17 cellular contexts compared by ENCODE assay signal in genomic region chr3:100746056-100746455, GRCh38. TPM values are rescaled to one million over a fixed set of nuclear protein-coding genes. Genes with fewer than 3 reads are reported as not detected.
DNase-seq lines count a peak whose midpoint lies in the region; TF ChIP-seq lines count a peak whose summit lies in the region.
"Had no signal": no experiment of that assay in that cellular context is flagged by ENCODE, and none has a peak within 500 bp of the region (broad histone marks: within the 10 kb centered on the region; RNA-seq: fewer than 3 reads in every experiment).

No MANE protein-coding gene starts in this region.

- intact Hi-C loops in cardiac septum (cut with DNase I) (no loop called here), tibial artery (cut with DNase I; ENCODE audit: low total_unique reads) (no loop called here)

- H3K4me3 Mint-ChIP-seq in osteocyte (ENCODE audit: unreplicated experiment) = no peak overlapping the region
- H3K4me3 Mint-ChIP-seq: CD8-positive, alpha-beta memory T cell had no signal

- no peaks in the 10 kb centered on the region for H3K4me1 ChIP-seq in cardiac muscle cell (ENCODE audit: low read depth)
- H3K4me1 ChIP-seq in tibial artery = peaks cover 0 to 17% (median 0%) of the 10 kb centered on the region in 4 donors
- H3K4me1 ChIP-seq: BLaER1, Caco-2 had no signal

- H3K9me3 ChIP-seq in cardiac muscle cell (ENCODE audit: low read depth) (no peaks in the 10 kb centered on the region), tibial artery (no peaks in the 10 kb centered on the region)
- H3K9me3 ChIP-seq: BLaER1, Caco-2 had no signal

- peak overlapping the region; percentile 5 for H3K27ac Mint-ChIP-seq in osteocyte (ENCODE audit: unreplicated experiment)

- peak overlapping the region; percentile 31 for H3K27ac ChIP-seq in cardiac muscle cell
- peak overlapping the region; percentile 56 to 61 for H3K27ac ChIP-seq in coronary artery
- peak overlapping the region; percentile 52 to 59 for H3K27ac ChIP-seq in tibial artery
- H3K27ac ChIP-seq: BLaER1, GM23248 had no signal

- DNase-seq in cardiac muscle cell (ENCODE audit: low read depth in 1 of 2, low spot score in 1 of 2) (no peak), cardiac septum (ENCODE audit: low spot score) (no peak), coronary artery (ENCODE audit: low spot score) (no peak), osteocyte (ENCODE audit: extremely low spot score, unreplicated experiment) (no peak), tibial artery (no peak), NCI-H1048 (lab: John Stamatoyannopoulos, UW) (no peak), NCI-H2081 treated with DMSO at 0.1 percent for 48 hours (lab: John Stamatoyannopoulos, UW) (no peak)
- DNase-seq in activated CD8-positive, alpha-beta memory T cell treated with anti-CD3 and anti-CD28 coated beads, Interleukin-2, amount 50 U/mL, for 48 hours = no peak
- DNase-seq: 8988T; AML-193; Caco-2; CD8-positive, alpha-beta memory T cell; DND-41; GDM1; GM23248; H7 had no signal

- H3K36me3 ChIP-seq in cardiac muscle cell (peaks cover 75% of the 10 kb centered on the region), tibial artery (peaks cover 37 to 69% (median 63%) of the 10 kb centered on the region in 3 donors)

- no peak overlapping the region for H3K4me3 ChIP-seq in cardiac muscle cell
- H3K4me3 ChIP-seq in coronary artery = no peak overlapping the region
- H3K4me3 ChIP-seq in tibial artery = no peak overlapping the region
- H3K4me3 ChIP-seq: BLaER1, GM23248 had no signal

- H3K27me3 Mint-ChIP-seq in osteocyte (ENCODE audit: unreplicated experiment) = no peaks in the 10 kb centered on the region

- TF ChIP-seq CTCF in cardiac muscle cell (IDR thresholded peaks at IDR 0.05; ENCODE audit: low read depth, low read length) (no peak), coronary artery (IDR thresholded peaks at IDR 0.05) (no peak), osteocyte (IDR thresholded peaks at IDR 0.05) (no peak), tibial artery (IDR thresholded peaks at IDR 0.05) (no peak)

- H3K36me3 Mint-ChIP-seq in osteocyte (ENCODE audit: unreplicated experiment) = peaks cover 55% of the 10 kb centered on the region

- H3K9me3 Mint-ChIP-seq in osteocyte (ENCODE audit: unreplicated experiment) = no peaks in the 10 kb centered on the region
- H3K9me3 Mint-ChIP-seq: CD8-positive, alpha-beta memory T cell had no signal

- peaks cover 10% of the 10 kb centered on the region for H3K4me1 Mint-ChIP-seq in osteocyte (ENCODE audit: unreplicated experiment)
- H3K4me1 Mint-ChIP-seq: CD8-positive, alpha-beta memory T cell had no signal

- H3K27me3 ChIP-seq in cardiac muscle cell (no peaks in the 10 kb centered on the region), tibial artery (no peaks in the 10 kb centered on the region)
- H3K27me3 ChIP-seq: BLaER1 had no signal

RNA-seq across cellular contexts. Expression of gene TFG, which starts 36.8 kb away (rescaled TPM):
- 136 and 187 TPM in 2 replicates for total RNA-seq in cardiac muscle cell
- polyA plus RNA-seq in cardiac muscle cell = 314 and 365 TPM in 2 replicates
- total RNA-seq in cardiac septum = 93.0 TPM
- 117 and 119 TPM in 2 replicates for total RNA-seq in osteocyte
